In genomic region chr17:48830840-48831548, GRCh38 we compare ENCODE assay signal across 8 cellular contexts. TPM values are rescaled to one million over a fixed set of nuclear protein-coding genes. Genes with fewer than 3 reads are reported as not detected.
DNase-seq lines count a peak whose midpoint lies in the region; ATAC-seq and TF ChIP-seq lines count a peak whose summit lies in the region.

Gene CALCOCO2 (plus strand): TSS chr17:48831035. CDS start chr17:48841708, 10,673 bp downstream.

- CTCF ChIA-PET in HEK293 (lab: Yijun Ruan, JAX) = interaction anchor here (0.9 to 1.5 kb wide), 6 partner anchors 8 to 159 kb away, joined by 3 to 11 read pairs (median 4); no protein-coding TSS in a partner anchor

- peak within 1 kb of the TSS; percentile 94 for H2BK15ac ChIP-seq in neuronal stem cell (ENCODE audit: low read length)

- ATAC-seq in foreskin keratinocyte = peak; percentile 89

- H3K4me1 ChIP-seq in HEK293 (ENCODE audit: control insufficient read depth, insufficient read depth, low read length) = no peaks in the 10 kb centered on the region
- H3K4me1 ChIP-seq in foreskin keratinocyte = peaks cover 2% of the 10 kb centered on the region
- H3K4me1 ChIP-seq in neuronal stem cell (ENCODE audit: control insufficient read depth in 2 of 2, insufficient read depth in 1 of 2, low read depth in 1 of 2, low read length in 2 of 2) = no peaks in the 10 kb centered on the region

- peak within 1 kb of the TSS; percentile 85 for H3K18ac ChIP-seq in neuronal stem cell (ENCODE audit: low read length)

- no peak within 1 kb of the TSS for H2BK120ac ChIP-seq in neuronal stem cell (ENCODE audit: low read depth, low read length)

- peak within 1 kb of the TSS; percentile 91 for H3K4me2 ChIP-seq in neuronal stem cell (ENCODE audit: insufficient read depth, low read length, poor library complexity, severe bottlenecking)

- in situ Hi-C loops in SK-MEL-5 (cut with HindIII; ENCODE audit: low pct_unique_long_range_greater_than_20kb, low sequenced_read_pairs) = no loop called here

- peaks cover 0 to 4% of the 10 kb centered on the region in 2 experiments; a peak in 1 of 3 replicates for H3K36me3 ChIP-seq in HEK293 (ENCODE audit: control insufficient read depth in 2 of 2, insufficient read depth in 1 of 2, low read length in 2 of 2)
- H3K36me3 ChIP-seq in neuronal stem cell (replicated peaks in 1 of 2; ENCODE audit: control insufficient read depth in 2 of 2, insufficient read depth in 2 of 2, low read length in 2 of 2) = no peaks in the 10 kb centered on the region

- H3K27me3 ChIP-seq in foreskin keratinocyte (no peaks in the 10 kb centered on the region), neuronal stem cell (ENCODE audit: control insufficient read depth in 3 of 3, insufficient read depth in 3 of 3, low read depth in 1 of 3, low read length in 3 of 3) (no peaks in the 10 kb centered on the region)

- peak within 1 kb of the TSS; percentile 56; the same call in 1 of the 2 replicates for H3K27ac ChIP-seq in HEK293 (ENCODE audit: extremely low read depth, low read depth, low read length)
- peak within 1 kb of the TSS; percentile 88 for H3K27ac ChIP-seq in foreskin keratinocyte
- no peak within 1 kb of the TSS for H3K27ac ChIP-seq in neuronal stem cell (replicated peaks; ENCODE audit: low read length)

- H3K9me3 ChIP-seq in HEK293 (ENCODE audit: control insufficient read depth, insufficient read depth, low read depth, low read length) = no peaks in the 10 kb centered on the region
- no peaks in the 10 kb centered on the region for H3K9me3 ChIP-seq in neuronal stem cell (replicated peaks in 1 of 2; ENCODE audit: control insufficient read depth in 2 of 2, insufficient read depth in 1 of 2, low read depth in 1 of 2, low read length in 2 of 2)

- H3K23ac ChIP-seq in neuronal stem cell (ENCODE audit: low read depth, low read length, poor library complexity) = peak within 1 kb of the TSS; percentile 96

- H3K9ac ChIP-seq in neuronal stem cell (ENCODE audit: low read depth, low read length, poor library complexity) = peak within 1 kb of the TSS; percentile 96

- peak within 1 kb of the TSS; percentile 100 for H2AFZ ChIP-seq in neuronal stem cell (ENCODE audit: low read length)

- H3K4ac ChIP-seq in neuronal stem cell (ENCODE audit: low read length) = no peak within 1 kb of the TSS

- peak within 1 kb of the TSS; percentile 67 for H3K14ac ChIP-seq in neuronal stem cell (ENCODE audit: low read length)

- H2BK12ac ChIP-seq in neuronal stem cell (ENCODE audit: low read length) = peak within 1 kb of the TSS; percentile 94

- H2AK5ac ChIP-seq in neuronal stem cell (ENCODE audit: low read depth, low read length) = no peak within 1 kb of the TSS

- H3K79me1 ChIP-seq in neuronal stem cell (ENCODE audit: low read depth, low read length) = no peaks in the 10 kb centered on the region

- H4K8ac ChIP-seq in neuronal stem cell (ENCODE audit: low read depth, low read length) = no peak within 1 kb of the TSS

- peak within 1 kb of the TSS; percentile 74 for H3K4me3 ChIP-seq in HEK293 (ENCODE audit: low read depth, low read length)
- H3K4me3 ChIP-seq in neuronal stem cell (ENCODE audit: low read length in 2 of 2) = peak within 1 kb of the TSS; percentile 89 to 99

- H4K91ac ChIP-seq in neuronal stem cell (ENCODE audit: low read depth, low read length, poor library complexity) = no peak within 1 kb of the TSS

- POLR2A ChIA-PET in HEK293 (lab: Yijun Ruan, JAX) = interaction anchor here (1.0 to 1.2 kb wide), 3 partner anchors 15 to 61 kb away, joined by 3 to 5 read pairs (median 4); partner anchors contain the start of gene ATP5MC1

- TF ChIP-seq CTCF in HEK293 (tag by site-specific recombination; IDR thresholded peaks at IDR 0.05) (peak; percentile 85), foreskin keratinocyte (conservative IDR thresholded peaks at IDR 0.05) (no peak), subcutaneous adipose tissue (IDR thresholded peaks at IDR 0.05; ENCODE audit: low read depth) (no peak)

- no CpG with 5 or more reads among the region's 48 CpGs for WGBS in neuronal stem cell (ENCODE audit: extremely low coverage in 2 of 2, insufficient read length in 2 of 2, insufficient replicate concordance in 1 of 2), 2 donors

- peak; percentile 97 for DNase-seq in GM03348 (ENCODE audit: low spot score)
- DNase-seq in NAMALWA (ENCODE audit: low spot score) = peak; percentile 95
- peak; percentile 92 for DNase-seq in SK-MEL-5 (ENCODE audit: low read depth, low spot score)
- DNase-seq in activated naive CD4-positive, alpha-beta T cell (lab: John Stamatoyannopoulos, UW) = peak; percentile 46 to 78 (median 61)
- peak; percentile 66 to 80 for DNase-seq in foreskin keratinocyte
- DNase-seq in neuronal stem cell (ENCODE audit: low spot score) = peak; percentile 85

- peak within 1 kb of the TSS; percentile 90 for H2BK5ac ChIP-seq in neuronal stem cell (ENCODE audit: low read length)

TF ChIP-seq in HEK293, 187 proteins besides CTCF, POLR2A, EP300 and RAD21 (continues in another document):
- TF ChIP-seq ZNF560 (tag by site-specific recombination; IDR thresholded peaks at IDR 0.05; ENCODE audit: borderline replicate concordance) (no peak), HIC1 (tag by site-specific recombination; IDR thresholded peaks at IDR 0.05) (peak; percentile 84; the same call in 1 of the 2 replicates), KLF16 (tag by site-specific recombination; IDR thresholded peaks at IDR 0.05) (peak; percentile 79; the same call in 1 of the 2 replicates), ZNF692 (tag by site-specific recombination; IDR thresholded peaks at IDR 0.05) (peak; percentile 49), ZNF423 (tag by site-specific recombination; IDR thresholded peaks at IDR 0.05) (peak; percentile 100), ZIC2 (tag by site-specific recombination; IDR thresholded peaks at IDR 0.05) (peak; percentile 78), MZF1 (tag by site-specific recombination; IDR thresholded peaks at IDR 0.05; ENCODE audit: borderline replicate concordance) (0 out of 2 replicates have a peak, but pooled peaks have one; percentile 37), TCF7L2 (IDR thresholded peaks at IDR 0.05; ENCODE audit: borderline replicate concordance, low read depth, low read length) (peak; percentile 77; the same call in 1 of the 2 replicates), ZBTB7A (tag by site-specific recombination; IDR thresholded peaks at IDR 0.05; ENCODE audit: low read depth) (peak; percentile 59; the same call in 1 of the 2 replicates), ZBTB8A (tag by site-specific recombination; IDR thresholded peaks at IDR 0.05) (0 out of 2 replicates have a peak, but pooled peaks have one; percentile 48), KLF1 (tag by site-specific recombination; IDR thresholded peaks at IDR 0.05) (peak; percentile 41; the same call in 1 of the 2 replicates), ZNF416 (tag by site-specific recombination; IDR thresholded peaks at IDR 0.05) (no peak), ZNF335 (tag by site-specific recombination; conservative IDR thresholded peaks at IDR 0.05) (peak; percentile 97), OSR2 (tag by site-specific recombination; IDR thresholded peaks at IDR 0.05) (no peak), ZNF555 (tag by site-specific recombination; conservative IDR thresholded peaks at IDR 0.05) (no peak), ZBTB48 (tag by site-specific recombination; IDR thresholded peaks at IDR 0.05) (peak; percentile 81), KLF17 (tag by site-specific recombination; IDR thresholded peaks at IDR 0.05) (peak; percentile 78), ZXDB (tag by site-specific recombination; IDR thresholded peaks at IDR 0.05) (peak; percentile 80)

RNA-seq across cellular contexts. Expression of gene CALCOCO2, which starts in this region (rescaled TPM):
- total RNA-seq in SK-MEL-5 (2014; rRNA removed; shearing (Covaris generic)) = 29.1 and 37.7 TPM in 2 replicates
- polyA plus RNA-seq in SK-MEL-5 (2015; cell fraction: cytosol; rRNA removed) = 51.4 and 70.8 TPM in 2 replicates
- polyA plus RNA-seq in SK-MEL-5 (2015; cell fraction: nucleus; rRNA removed) = 112 and 126 TPM in 2 replicates
- total RNA-seq in foreskin keratinocyte (55.4 and 58.8 TPM in 2 replicates), subcutaneous adipose tissue (100 to 1,000 TPM; 179 to 356 (median 241) TPM)
- 25.5 and 27.9 TPM in 2 replicates for polyA plus RNA-seq in foreskin keratinocyte
- polyA plus RNA-seq in neuronal stem cell (2013, experiment 1 of 2) = 26.0 TPM
- 24.4 TPM for polyA plus RNA-seq in neuronal stem cell (2013, experiment 2 of 2)
